ENCODE assay signal across 8 cellular contexts in the genomic region with DNA sequence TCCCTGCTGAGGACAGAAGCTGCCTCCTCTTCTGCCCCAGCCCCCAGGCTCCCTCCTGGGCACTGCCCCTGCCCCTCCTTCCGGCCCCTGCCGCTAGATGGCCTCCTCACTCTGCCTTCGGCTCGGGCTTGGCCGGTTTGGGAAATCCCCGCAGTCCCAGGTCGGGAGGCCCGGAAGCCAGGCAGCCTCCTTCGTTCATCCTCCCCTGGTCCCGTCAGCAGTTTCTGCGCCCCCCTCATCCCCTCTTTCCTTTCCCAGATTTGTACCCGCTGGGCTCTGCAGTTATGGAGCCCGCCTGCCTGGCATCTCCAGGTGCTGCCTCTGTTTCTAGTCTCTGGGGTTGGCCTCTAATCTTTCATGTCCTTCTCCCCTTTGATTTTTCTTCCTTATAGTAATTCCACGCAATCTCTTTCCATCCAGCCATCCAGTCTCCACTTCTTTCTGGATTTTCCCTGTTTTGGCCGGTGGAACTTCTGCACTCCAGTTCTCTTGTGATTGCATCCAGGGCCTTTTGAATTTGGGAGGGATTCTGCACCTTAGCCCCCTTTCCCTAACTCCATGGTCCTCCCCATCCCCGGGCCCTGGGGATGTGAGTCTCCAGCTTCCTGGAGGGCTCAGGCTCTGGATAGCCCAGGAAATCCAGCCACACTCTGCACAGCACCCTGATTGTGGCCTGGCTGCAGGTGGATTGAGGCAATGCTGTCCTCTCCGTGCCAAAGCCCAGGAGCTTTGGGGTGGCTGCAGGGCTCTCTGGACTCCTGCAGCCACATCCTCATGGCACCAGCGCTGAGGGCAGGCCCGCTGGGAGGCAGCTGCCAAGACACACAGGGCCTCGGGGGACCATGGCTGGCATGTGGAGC. TPM values are rescaled to one million over a fixed set of nuclear protein-coding genes. Genes with fewer than 3 reads are reported as not detected.
A peak's percentile ranks its signal among the peaks of the same experiment; 100 is the strongest.
DNase-seq lines count a peak whose midpoint lies in the region; ATAC-seq, FAIRE-seq and TF ChIP-seq lines count a peak whose summit lies in the region.

No MANE protein-coding gene starts in this region.

- CTCF ChIA-PET in BJ (lab: Yijun Ruan, JAX): interaction anchor here (0.6 to 1.3 kb wide), 4 partner anchors 10 to 1190 kb away, joined by 3 to 4 read pairs (median 3); no protein-coding TSS in a partner anchor

- POLR2A ChIA-PET in BJ (lab: Charles Lee): no interaction called here

- DNase-seq in BJ (ENCODE audit: low read depth): no peak
- peak; percentile 56 for DNase-seq in RCC 7860 (ENCODE audit: low spot score)
- DNase-seq in activated naive CD4-positive, alpha-beta T cell (lab: John Stamatoyannopoulos, UW): peak; percentile 3 to 50 (median 18)
- peak; percentile 52 for DNase-seq in left ventricle myocardium superior
- DNase-seq in stimulated activated CD4-positive, alpha-beta T cell treated with anti-CD3 and anti-CD28 coated beads, Interleukin-2, amount 100 ng/mL, for 48 hours: peak; percentile 72 to 76

- ATAC-seq in GM18520 (IDR thresholded peaks at IDR 0.05; ENCODE audit: unreplicated experiment): peak; percentile 71
- ATAC-seq in HG03025 (IDR thresholded peaks at IDR 0.05; ENCODE audit: low FRiP score, unreplicated experiment): peak; percentile 66
- ATAC-seq in left ventricle myocardium superior: peak; percentile 74
- no peak for ATAC-seq in GM19324 (IDR thresholded peaks at IDR 0.05; ENCODE audit: low FRiP score, unreplicated experiment)

- no peak for FAIRE-seq in RCC 7860 (lab: Jason Lieb, UNC)

- H3K27me3 ChIP-seq in BJ (ENCODE audit: control insufficient read depth, insufficient read depth, low read length): peaks cover 36% of the 10 kb centered on the region

- TF ChIP-seq CTCF in BJ (IDR thresholded peaks at IDR 0.05; ENCODE audit: insufficient read depth, low read depth, low read length): peak; percentile 70

- H3K36me3 ChIP-seq in BJ (ENCODE audit: control insufficient read depth, insufficient read depth, low read length): no peaks in the 10 kb centered on the region

- intact Hi-C loops in left ventricle myocardium superior (cut with micrococcal nuclease): no loop called here

- H3K4me3 ChIP-seq in BJ (ENCODE audit: low read depth, low read length): no peak overlapping the region

RNA-seq across cellular contexts. Expression of a gene that starts 3.3 kb away (rescaled TPM):
- not detected in 2 replicates for polyA plus RNA-seq in BJ (2011; rRNA removed)
- not detected in 2 replicates for polyA minus RNA-seq in BJ (2011; rRNA and poly(A)+ RNA removed)
- total RNA-seq in left ventricle myocardium superior: not detected
